In the genomic region with DNA sequence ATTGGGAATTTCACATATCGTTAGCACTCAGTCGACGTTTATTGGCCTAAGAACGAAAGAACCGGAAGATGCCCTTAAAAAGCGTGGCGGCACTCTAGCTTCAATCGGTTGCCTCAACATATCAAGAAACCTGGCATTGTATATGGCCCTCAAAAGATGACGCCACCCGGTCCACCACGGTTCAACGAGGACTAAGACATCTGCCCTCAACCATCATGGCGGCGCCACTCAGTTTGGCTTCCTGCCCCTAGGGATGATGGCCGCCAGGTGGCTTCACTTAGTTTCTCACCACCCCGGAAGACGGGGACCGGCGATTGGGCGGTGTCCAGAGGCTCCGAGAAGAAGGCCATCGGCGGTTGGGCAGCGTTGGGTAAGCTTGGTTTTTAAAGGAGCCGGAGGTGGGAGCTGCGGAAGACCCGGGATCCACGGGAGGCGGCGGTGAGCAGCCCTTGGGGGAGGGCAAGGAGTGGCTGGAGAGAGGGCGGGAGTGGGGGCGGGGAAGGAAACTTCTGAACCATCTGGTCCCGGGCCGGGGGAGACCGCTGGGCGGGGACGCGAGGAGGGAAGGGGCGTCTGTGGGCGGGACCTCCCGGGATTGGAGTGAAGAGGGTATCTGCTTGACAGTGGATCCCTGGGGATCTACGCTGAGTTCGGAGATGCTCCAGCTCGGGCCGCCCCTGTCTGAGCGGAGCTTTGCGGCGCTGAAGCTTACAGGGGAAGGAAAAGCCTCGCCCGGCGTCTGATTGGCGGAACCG, we compare ENCODE assay signal across 8 cellular contexts. TPM values are rescaled to one million over a fixed set of nuclear protein-coding genes. Genes with fewer than 3 reads are reported as not detected.
DNase-seq lines count a peak whose midpoint lies in the region; ATAC-seq and TF ChIP-seq lines count a peak whose summit lies in the region.

A gene (plus strand): TSS at position 592 of the 755 bp plus-strand sequence. CDS start 686 bp downstream, outside the sequence.

- H2BK12ac ChIP-seq in H9 (ENCODE audit: insufficient read length, low read depth, low read length), result no peak within 1 kb of the TSS

- no peak within 1 kb of the TSS for H3K56ac ChIP-seq in H9 (ENCODE audit: insufficient read length, low read depth, low read length)

- no peak within 1 kb of the TSS for H2AK5ac ChIP-seq in H9 (ENCODE audit: insufficient read length, low read length)

- H4K20me1 ChIP-seq in H9 (ENCODE audit: control insufficient read depth, insufficient read depth, insufficient read length), result no peaks in the 10 kb centered on the region

- no peak within 1 kb of the TSS for H3T11ph ChIP-seq in H9 (ENCODE audit: low read length)

- H3K4me3 ChIP-seq in MG63, result peak within 1 kb of the TSS; percentile 61
- peak within 1 kb of the TSS; percentile 94 for H3K4me3 ChIP-seq in fibroblast of pulmonary artery (replicated peaks; ENCODE audit: low read depth, low read length)

- no peak within 1 kb of the TSS for H3K23ac ChIP-seq in H9 (ENCODE audit: insufficient read length, low read depth, low read length)

- peaks cover 47% of the 10 kb centered on the region for H3K27me3 Mint-ChIP-seq in H9 (ENCODE audit: low read depth)
- H3K27me3 Mint-ChIP-seq in natural killer cell treated with Interleukin-12 subunit alpha and Interleukin-12 subunit beta and Interleukin-15 and Interleukin-18, amount 100 ng/mL, for 72 hours, result no peaks in the 10 kb centered on the region

- peak within 1 kb of the TSS; percentile 63 for H4K5ac ChIP-seq in H9 (ENCODE audit: insufficient read length, low read depth, low read length)

- H4K91ac ChIP-seq in H9 (ENCODE audit: insufficient read length, low read depth, low read length), result peak within 1 kb of the TSS; percentile 60

- H2BK15ac ChIP-seq in H9 (ENCODE audit: low read depth, low read length), result no peak within 1 kb of the TSS

- no peaks in the 10 kb centered on the region for H3K79me1 ChIP-seq in H9 (ENCODE audit: insufficient read depth, low read depth, low read length, poor library complexity, severe bottlenecking)

- ATAC-seq in natural killer cell treated with Interleukin-12 subunit alpha and Interleukin-12 subunit beta and Interleukin-15 and Interleukin-18, amount 100 ng/mL, for 72 hours, result peak; percentile 88 to 90
- peak; percentile 85 for ATAC-seq in stimulated activated naive CD8-positive, alpha-beta T cell treated with anti-CD3 and anti-CD28 coated beads, Interleukin-15, Interleukin-2, amounts not matched to agents 100 U/mL and 50 U/mL, for 24 hours

- no peaks in the 10 kb centered on the region for H3K79me2 ChIP-seq in H9 (ENCODE audit: insufficient read depth, low read length)

- H3K9me3 ChIP-seq in H9 (ENCODE audit: control insufficient read depth, low read depth, low read length) (no peaks in the 10 kb centered on the region), MG63 (no peaks in the 10 kb centered on the region)

- no peak for TF ChIP-seq CTCF in H9 (conservative IDR thresholded peaks at IDR 0.05)
- TF ChIP-seq CTCF in fibroblast of pulmonary artery (IDR thresholded peaks at IDR 0.05; ENCODE audit: low read length, missing control alignments), result peak; percentile 3

- H3K9ac ChIP-seq in H9 (ENCODE audit: extremely low read depth, insufficient read length, low read length), result peak within 1 kb of the TSS; percentile 69

- no peaks in the 10 kb centered on the region for H3K9me3 Mint-ChIP-seq in H9
- no peaks in the 10 kb centered on the region for H3K9me3 Mint-ChIP-seq in natural killer cell treated with Interleukin-12 subunit alpha and Interleukin-12 subunit beta and Interleukin-15 and Interleukin-18, amount 100 ng/mL, for 72 hours

- peaks cover 8 to 12% of the 10 kb centered on the region in 2 experiments; a peak in 3 of 4 replicates for H3K4me1 Mint-ChIP-seq in H9
- peaks cover 21 to 39% of the 10 kb centered on the region in 2 donors for H3K4me1 Mint-ChIP-seq in natural killer cell treated with Interleukin-12 subunit alpha and Interleukin-12 subunit beta and Interleukin-15 and Interleukin-18, amount 100 ng/mL, for 72 hours (ENCODE audit: low read depth in 2 of 2)

- no peaks in the 10 kb centered on the region for H3K4me1 ChIP-seq in H9 (ENCODE audit: insufficient read depth, low read length)

- peaks cover 5 to 17% (median 13%) of the 10 kb centered on the region in 3 experiments; a peak in 5 of 7 replicates for H3K36me3 Mint-ChIP-seq in H9 (ENCODE audit: insufficient read depth in 1 of 3, low read depth in 3 of 3)
- H3K36me3 Mint-ChIP-seq in natural killer cell treated with Interleukin-12 subunit alpha and Interleukin-12 subunit beta and Interleukin-15 and Interleukin-18, amount 100 ng/mL, for 72 hours, result peaks cover 16% of the 10 kb centered on the region

- H2AFZ ChIP-seq in H9 (ENCODE audit: low read length), result no peak within 1 kb of the TSS

- H3K4me3 Mint-ChIP-seq in H9, result peak within 1 kb of the TSS; percentile 85 to 93
- peak within 1 kb of the TSS; percentile 92 for H3K4me3 Mint-ChIP-seq in natural killer cell treated with Interleukin-12 subunit alpha and Interleukin-12 subunit beta and Interleukin-15 and Interleukin-18, amount 100 ng/mL, for 72 hours

- no peak within 1 kb of the TSS for H3K4ac ChIP-seq in H9 (ENCODE audit: low read depth, low read length)

- peak within 1 kb of the TSS; percentile 93 to 98 (median 97) for H3K27ac Mint-ChIP-seq in H9
- H3K27ac Mint-ChIP-seq in natural killer cell treated with Interleukin-12 subunit alpha and Interleukin-12 subunit beta and Interleukin-15 and Interleukin-18, amount 100 ng/mL, for 72 hours, result peak within 1 kb of the TSS; percentile 100

- WGBS in H9 (ENCODE audit: extremely low coverage, insufficient read length, low lambda C conversion rate), result no CpG with 5 or more reads among the region's 53 CpGs

- H3K4me2 ChIP-seq in H9 (ENCODE audit: insufficient read depth, insufficient read length, low read length), result peak within 1 kb of the TSS; percentile 87

- H2BK20ac ChIP-seq in H9 (ENCODE audit: low read depth, low read length, poor library complexity, severe bottlenecking), result no peak within 1 kb of the TSS

- H2BK120ac ChIP-seq in H9 (ENCODE audit: low read depth, low read length, poor library complexity, severe bottlenecking), result peak within 1 kb of the TSS; percentile 0

- H3K27ac ChIP-seq in H9 (ENCODE audit: insufficient read length, low read depth, low read length), result no peak within 1 kb of the TSS

- H3K18ac ChIP-seq in H9 (ENCODE audit: insufficient read length, low read depth, low read length), result peak within 1 kb of the TSS; percentile 78

- peak within 1 kb of the TSS; percentile 91 for H4K8ac ChIP-seq in H9 (replicated peaks; ENCODE audit: insufficient read length, low read depth, low read length)

- DNase-seq in ELF-1 (ENCODE audit: low read depth, low spot score) (peak; percentile 100), H9 (peak; percentile 100), MG63 (peak; percentile 100), SHP77 treated with DMSO at 0.1 percent for 48 hours (lab: John Stamatoyannopoulos, UW) (peak; percentile 99), fibroblast of pulmonary artery (ENCODE audit: low read depth) (peak; percentile 100)
- peak; percentile 100 for DNase-seq in activated effector memory CD4-positive, alpha-beta T cell treated with anti-CD3 and anti-CD28 coated beads, Interleukin-2, amount 50 U/mL, for 16 hours
- DNase-seq in natural killer cell treated with Interleukin-12 subunit alpha and Interleukin-12 subunit beta and Interleukin-15 and Interleukin-18, amount 100 ng/mL, for 72 hours (ENCODE audit: low spot score), result peak; percentile 99
- peak; percentile 98 for DNase-seq in stimulated activated naive CD8-positive, alpha-beta T cell treated with anti-CD3 and anti-CD28 coated beads, Interleukin-15, Interleukin-2, amounts not matched to agents 100 U/mL and 50 U/mL, for 24 hours

- H3K27me3 ChIP-seq in H9 (ENCODE audit: insufficient read depth, low read length), result peaks cover 7% of the 10 kb centered on the region; the same call in 1 of the 2 replicates
- H3K27me3 ChIP-seq in MG63, result no peaks in the 10 kb centered on the region

- peak within 1 kb of the TSS; percentile 59; the same call in 1 of the 2 replicates for H3K14ac ChIP-seq in H9 (ENCODE audit: insufficient read depth, low read length)

- H3K23me2 ChIP-seq in H9 (ENCODE audit: insufficient read length, low read depth, low read length, poor library complexity, severe bottlenecking), result peaks cover 6% of the 10 kb centered on the region

- H2BK5ac ChIP-seq in H9 (ENCODE audit: insufficient read length, low read length), result no peak within 1 kb of the TSS

- H3K36me3 ChIP-seq in MG63, result peaks cover 25% of the 10 kb centered on the region

RNA-seq across cellular contexts. Expression of the gene that starts here (rescaled TPM):
- 11.6 and 13.6 TPM in 2 replicates for total RNA-seq in H9 (2021)
- total RNA-seq in MG63 (2014; rRNA removed; shearing (Covaris generic); ENCODE audit: low replicate concordance), result 1.7 and 5.3 TPM in 2 replicates
- total RNA-seq in natural killer cell treated with Interleukin-12 subunit alpha and Interleukin-12 subunit beta and Interleukin-15 and Interleukin-18, amount 100 ng/mL, for 72 hours, result 100 to 1,000 TPM; 128 to 197 TPM
